1 cellular context compared by ENCODE assay signal in the genomic region with DNA sequence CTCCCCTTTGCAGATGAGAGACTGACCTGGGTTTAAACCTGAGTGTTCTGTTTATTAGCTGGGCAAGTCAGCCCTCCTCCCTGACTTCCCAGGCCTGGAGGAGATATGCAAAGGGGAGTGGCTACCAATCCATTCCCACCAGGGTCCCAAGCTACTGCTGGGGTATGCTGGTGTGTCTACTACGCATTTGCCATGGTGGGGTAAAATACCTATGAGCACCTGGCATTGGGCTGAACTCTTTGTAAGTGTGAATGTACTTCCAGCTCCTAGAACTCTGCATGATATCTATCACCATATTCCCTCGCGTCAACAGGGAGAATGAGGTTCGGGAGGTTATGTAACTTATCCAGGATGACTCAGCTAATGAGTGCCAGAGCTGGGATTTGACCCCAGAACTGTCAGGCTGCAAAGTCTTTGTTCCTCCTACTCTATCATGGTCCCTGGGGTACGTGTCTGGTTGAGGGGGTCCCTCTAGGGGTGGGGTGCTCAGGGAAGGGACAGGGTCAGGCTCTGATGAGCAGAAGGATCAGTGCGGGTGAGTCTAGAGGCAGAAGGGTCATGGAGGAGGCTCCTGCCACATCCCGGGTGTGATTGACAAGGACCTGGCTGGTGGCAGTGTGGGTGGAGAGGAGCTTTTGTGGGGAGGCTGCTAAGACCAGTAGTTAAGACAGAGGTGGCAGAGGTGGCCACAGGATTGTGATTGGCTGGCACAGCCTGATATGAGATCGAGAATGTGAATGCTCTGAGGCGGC.
TF ChIP-seq lines count a peak whose summit lies in the region.

No MANE protein-coding gene starts in this region.

TF ChIP-seq in K562, 482 proteins besides CTCF, POLR2A, EP300 and RAD21 (continued from another document and continues in another):
- TF ChIP-seq ZNF584 (CRISPR knock-in tag; IDR thresholded peaks at IDR 0.05; ENCODE audit: low read depth) (no peak), HNRNPLL (IDR thresholded peaks at IDR 0.05; ENCODE audit: low read depth, low read length, poor library complexity, severe bottlenecking) (no peak), ZNF644 (tag; IDR thresholded peaks at IDR 0.05; ENCODE audit: low read depth) (no peak), XRCC3 (IDR thresholded peaks at IDR 0.05) (no peak), ATF7 (IDR thresholded peaks at IDR 0.05) (peak; percentile 46; the same call in 1 of the 2 replicates), ZNF347 (CRISPR knock-in tag; IDR thresholded peaks at IDR 0.05; ENCODE audit: low read depth) (no peak), GATAD2A (IDR thresholded peaks at IDR 0.05) (no peak), NFE2 (IDR thresholded peaks at IDR 0.05; ENCODE audit: low read depth) (peak; percentile 89), ZNF133 (CRISPR knock-in tag; IDR thresholded peaks at IDR 0.05) (no peak), TAF7 (tag; IDR thresholded peaks at IDR 0.05) (no peak), ELF4 (CRISPR knock-in tag; IDR thresholded peaks at IDR 0.05) (no peak), ZBTB1 (CRISPR knock-in tag; IDR thresholded peaks at IDR 0.05; ENCODE audit: borderline replicate concordance, low read depth) (no peak), KLF16 (IDR thresholded peaks at IDR 0.05) (no peak), SAFB2 (IDR thresholded peaks at IDR 0.05; ENCODE audit: borderline replicate concordance, low read depth, low read length, severe bottlenecking) (no peak), SMAD3 (CRISPR knock-in tag; conservative IDR thresholded peaks at IDR 0.05) (no peak), MYNN (IDR thresholded peaks at IDR 0.05) (no peak), MYNN (CRISPR knock-in tag; IDR thresholded peaks at IDR 0.05) (no peak), ZNF232 (CRISPR knock-in tag; IDR thresholded peaks at IDR 0.05) (no peak), PYGO2 (tag; IDR thresholded peaks at IDR 0.05) (no peak), FOXA3 (CRISPR knock-in tag; conservative IDR thresholded peaks at IDR 0.05 in 1 of 2, IDR thresholded peaks at IDR 0.05 in 1 of 2) (0 out of 4 replicates have a peak, but pooled peaks of 1 of the 2 experiments have one; percentile 15), PTTG1 (tag; IDR thresholded peaks at IDR 0.05; ENCODE audit: low read depth) (no peak), ZNF764 (CRISPR knock-in tag; IDR thresholded peaks at IDR 0.05; ENCODE audit: low read depth) (no peak), BRD9 (IDR thresholded peaks at IDR 0.05; ENCODE audit: low read depth, partially characterized antibody) (no peak), POLR2AphosphoS2 (IDR thresholded peaks at IDR 0.05; ENCODE audit: low read length) (no peak), DPF2 (IDR thresholded peaks at IDR 0.05) (0 out of 2 replicates have a peak, but pooled peaks have one; percentile 35), ZFP30 (CRISPR knock-in tag; IDR thresholded peaks at IDR 0.05; ENCODE audit: borderline replicate concordance) (no peak), E2F1 (CRISPR knock-in tag; IDR thresholded peaks at IDR 0.05) (no peak), NEUROD1 (IDR thresholded peaks at IDR 0.05; ENCODE audit: borderline replicate concordance, low read depth, low read length, partially characterized antibody) (no peak), ZNF551 (CRISPR knock-in tag; IDR thresholded peaks at IDR 0.05) (no peak), ZNF668 (CRISPR knock-in tag; IDR thresholded peaks at IDR 0.05) (no peak), ZNF146 (CRISPR knock-in tag; IDR thresholded peaks at IDR 0.05; ENCODE audit: unreplicated experiment) (no peak), RBM15 (IDR thresholded peaks at IDR 0.05; ENCODE audit: insufficient read depth, low read length) (no peak), PRMT5 (CRISPR knock-in tag; IDR thresholded peaks at IDR 0.05) (no peak), FOXK2 (conservative IDR thresholded peaks at IDR 0.05 in 1 of 2, IDR thresholded peaks at IDR 0.05 in 1 of 2; ENCODE audit: low read depth in 2 of 2) (0 out of 4 replicates have a peak, but pooled peaks of 1 of the 2 experiments have one; percentile 42), RB1 (IDR thresholded peaks at IDR 0.05; ENCODE audit: low read depth) (no peak)
- TF ChIP-seq, protein P1, sequence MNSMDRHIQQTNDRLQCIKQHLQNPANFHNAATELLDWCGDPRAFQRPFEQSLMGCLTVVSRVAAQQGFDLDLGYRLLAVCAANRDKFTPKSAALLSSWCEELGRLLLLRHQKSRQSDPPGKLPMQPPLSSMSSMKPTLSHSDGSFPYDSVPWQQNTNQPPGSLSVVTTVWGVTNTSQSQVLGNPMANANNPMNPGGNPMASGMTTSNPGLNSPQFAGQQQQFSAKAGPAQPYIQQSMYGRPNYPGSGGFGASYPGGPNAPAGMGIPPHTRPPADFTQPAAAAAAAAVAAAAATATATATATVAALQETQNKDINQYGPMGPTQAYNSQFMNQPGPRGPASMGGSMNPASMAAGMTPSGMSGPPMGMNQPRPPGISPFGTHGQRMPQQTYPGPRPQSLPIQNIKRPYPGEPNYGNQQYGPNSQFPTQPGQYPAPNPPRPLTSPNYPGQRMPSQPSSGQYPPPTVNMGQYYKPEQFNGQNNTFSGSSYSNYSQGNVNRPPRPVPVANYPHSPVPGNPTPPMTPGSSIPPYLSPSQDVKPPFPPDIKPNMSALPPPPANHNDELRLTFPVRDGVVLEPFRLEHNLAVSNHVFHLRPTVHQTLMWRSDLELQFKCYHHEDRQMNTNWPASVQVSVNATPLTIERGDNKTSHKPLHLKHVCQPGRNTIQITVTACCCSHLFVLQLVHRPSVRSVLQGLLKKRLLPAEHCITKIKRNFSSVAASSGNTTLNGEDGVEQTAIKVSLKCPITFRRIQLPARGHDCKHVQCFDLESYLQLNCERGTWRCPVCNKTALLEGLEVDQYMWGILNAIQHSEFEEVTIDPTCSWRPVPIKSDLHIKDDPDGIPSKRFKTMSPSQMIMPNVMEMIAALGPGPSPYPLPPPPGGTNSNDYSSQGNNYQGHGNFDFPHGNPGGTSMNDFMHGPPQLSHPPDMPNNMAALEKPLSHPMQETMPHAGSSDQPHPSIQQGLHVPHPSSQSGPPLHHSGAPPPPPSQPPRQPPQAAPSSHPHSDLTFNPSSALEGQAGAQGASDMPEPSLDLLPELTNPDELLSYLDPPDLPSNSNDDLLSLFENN (IDR thresholded peaks at IDR 0.05; ENCODE audit: low read depth in 2 of 2, low read length in 2 of 2): no peak
- TF ChIP-seq, protein P2, sequence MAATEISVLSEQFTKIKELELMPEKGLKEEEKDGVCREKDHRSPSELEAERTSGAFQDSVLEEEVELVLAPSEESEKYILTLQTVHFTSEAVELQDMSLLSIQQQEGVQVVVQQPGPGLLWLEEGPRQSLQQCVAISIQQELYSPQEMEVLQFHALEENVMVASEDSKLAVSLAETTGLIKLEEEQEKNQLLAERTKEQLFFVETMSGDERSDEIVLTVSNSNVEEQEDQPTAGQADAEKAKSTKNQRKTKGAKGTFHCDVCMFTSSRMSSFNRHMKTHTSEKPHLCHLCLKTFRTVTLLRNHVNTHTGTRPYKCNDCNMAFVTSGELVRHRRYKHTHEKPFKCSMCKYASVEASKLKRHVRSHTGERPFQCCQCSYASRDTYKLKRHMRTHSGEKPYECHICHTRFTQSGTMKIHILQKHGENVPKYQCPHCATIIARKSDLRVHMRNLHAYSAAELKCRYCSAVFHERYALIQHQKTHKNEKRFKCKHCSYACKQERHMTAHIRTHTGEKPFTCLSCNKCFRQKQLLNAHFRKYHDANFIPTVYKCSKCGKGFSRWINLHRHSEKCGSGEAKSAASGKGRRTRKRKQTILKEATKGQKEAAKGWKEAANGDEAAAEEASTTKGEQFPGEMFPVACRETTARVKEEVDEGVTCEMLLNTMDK (IDR thresholded peaks at IDR 0.05; ENCODE audit: borderline replicate concordance, insufficient read depth, low read depth, low read length, poor library complexity, severe bottlenecking): no peak
- TF ChIP-seq, protein P3, sequence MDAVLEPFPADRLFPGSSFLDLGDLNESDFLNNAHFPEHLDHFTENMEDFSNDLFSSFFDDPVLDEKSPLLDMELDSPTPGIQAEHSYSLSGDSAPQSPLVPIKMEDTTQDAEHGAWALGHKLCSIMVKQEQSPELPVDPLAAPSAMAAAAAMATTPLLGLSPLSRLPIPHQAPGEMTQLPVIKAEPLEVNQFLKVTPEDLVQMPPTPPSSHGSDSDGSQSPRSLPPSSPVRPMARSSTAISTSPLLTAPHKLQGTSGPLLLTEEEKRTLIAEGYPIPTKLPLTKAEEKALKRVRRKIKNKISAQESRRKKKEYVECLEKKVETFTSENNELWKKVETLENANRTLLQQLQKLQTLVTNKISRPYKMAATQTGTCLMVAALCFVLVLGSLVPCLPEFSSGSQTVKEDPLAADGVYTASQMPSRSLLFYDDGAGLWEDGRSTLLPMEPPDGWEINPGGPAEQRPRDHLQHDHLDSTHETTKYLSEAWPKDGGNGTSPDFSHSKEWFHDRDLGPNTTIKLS (IDR thresholded peaks at IDR 0.05; ENCODE audit: borderline replicate concordance, low read depth): no peak
- TF ChIP-seq, protein P4, sequence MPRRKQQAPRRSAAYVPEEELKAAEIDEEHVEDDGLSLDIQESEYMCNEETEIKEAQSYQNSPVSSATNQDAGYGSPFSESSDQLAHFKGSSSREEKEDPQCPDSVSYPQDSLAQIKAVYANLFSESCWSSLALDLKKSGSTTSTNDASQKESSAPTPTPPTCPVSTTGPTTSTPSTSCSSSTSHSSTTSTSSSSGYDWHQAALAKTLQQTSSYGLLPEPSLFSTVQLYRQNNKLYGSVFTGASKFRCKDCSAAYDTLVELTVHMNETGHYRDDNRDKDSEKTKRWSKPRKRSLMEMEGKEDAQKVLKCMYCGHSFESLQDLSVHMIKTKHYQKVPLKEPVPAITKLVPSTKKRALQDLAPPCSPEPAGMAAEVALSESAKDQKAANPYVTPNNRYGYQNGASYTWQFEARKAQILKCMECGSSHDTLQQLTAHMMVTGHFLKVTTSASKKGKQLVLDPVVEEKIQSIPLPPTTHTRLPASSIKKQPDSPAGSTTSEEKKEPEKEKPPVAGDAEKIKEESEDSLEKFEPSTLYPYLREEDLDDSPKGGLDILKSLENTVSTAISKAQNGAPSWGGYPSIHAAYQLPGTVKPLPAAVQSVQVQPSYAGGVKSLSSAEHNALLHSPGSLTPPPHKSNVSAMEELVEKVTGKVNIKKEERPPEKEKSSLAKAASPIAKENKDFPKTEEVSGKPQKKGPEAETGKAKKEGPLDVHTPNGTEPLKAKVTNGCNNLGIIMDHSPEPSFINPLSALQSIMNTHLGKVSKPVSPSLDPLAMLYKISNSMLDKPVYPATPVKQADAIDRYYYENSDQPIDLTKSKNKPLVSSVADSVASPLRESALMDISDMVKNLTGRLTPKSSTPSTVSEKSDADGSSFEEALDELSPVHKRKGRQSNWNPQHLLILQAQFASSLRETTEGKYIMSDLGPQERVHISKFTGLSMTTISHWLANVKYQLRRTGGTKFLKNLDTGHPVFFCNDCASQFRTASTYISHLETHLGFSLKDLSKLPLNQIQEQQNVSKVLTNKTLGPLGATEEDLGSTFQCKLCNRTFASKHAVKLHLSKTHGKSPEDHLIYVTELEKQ (CRISPR knock-in tag; IDR thresholded peaks at IDR 0.05): no peak
- TF ChIP-seq, protein P5, sequence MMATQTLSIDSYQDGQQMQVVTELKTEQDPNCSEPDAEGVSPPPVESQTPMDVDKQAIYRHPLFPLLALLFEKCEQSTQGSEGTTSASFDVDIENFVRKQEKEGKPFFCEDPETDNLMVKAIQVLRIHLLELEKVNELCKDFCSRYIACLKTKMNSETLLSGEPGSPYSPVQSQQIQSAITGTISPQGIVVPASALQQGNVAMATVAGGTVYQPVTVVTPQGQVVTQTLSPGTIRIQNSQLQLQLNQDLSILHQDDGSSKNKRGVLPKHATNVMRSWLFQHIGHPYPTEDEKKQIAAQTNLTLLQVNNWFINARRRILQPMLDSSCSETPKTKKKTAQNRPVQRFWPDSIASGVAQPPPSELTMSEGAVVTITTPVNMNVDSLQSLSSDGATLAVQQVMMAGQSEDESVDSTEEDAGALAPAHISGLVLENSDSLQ (IDR thresholded peaks at IDR 0.05): peak; percentile 79
- TF ChIP-seq, protein P6, sequence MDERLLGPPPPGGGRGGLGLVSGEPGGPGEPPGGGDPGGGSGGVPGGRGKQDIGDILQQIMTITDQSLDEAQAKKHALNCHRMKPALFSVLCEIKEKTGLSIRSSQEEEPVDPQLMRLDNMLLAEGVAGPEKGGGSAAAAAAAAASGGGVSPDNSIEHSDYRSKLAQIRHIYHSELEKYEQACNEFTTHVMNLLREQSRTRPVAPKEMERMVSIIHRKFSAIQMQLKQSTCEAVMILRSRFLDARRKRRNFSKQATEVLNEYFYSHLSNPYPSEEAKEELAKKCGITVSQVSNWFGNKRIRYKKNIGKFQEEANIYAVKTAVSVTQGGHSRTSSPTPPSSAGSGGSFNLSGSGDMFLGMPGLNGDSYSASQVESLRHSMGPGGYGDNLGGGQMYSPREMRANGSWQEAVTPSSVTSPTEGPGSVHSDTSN (CRISPR knock-in tag; IDR thresholded peaks at IDR 0.05; ENCODE audit: low read depth): no peak
- TF ChIP-seq, protein P6 (tag; conservative IDR thresholded peaks at IDR 0.05; ENCODE audit: low read depth): peak; percentile 34; the same call in 1 of the 2 replicates
